8 cellular contexts compared by ENCODE assay signal in genomic region chr15:65054333-65055200, GRCh38. TPM values are rescaled to one million over a fixed set of nuclear protein-coding genes. Genes with fewer than 3 reads are reported as not detected.
DNase-seq lines count a peak whose midpoint lies in the region; ATAC-seq and TF ChIP-seq lines count a peak whose summit lies in the region.

No MANE protein-coding gene starts in this region.

- H3K36me3 Mint-ChIP-seq in activated T-cell treated with anti-CD3 and anti-CD28 coated beads, Interleukin-2, amount 50 U/mL, for 4 hours (ENCODE audit: insufficient read depth), result no peaks in the 10 kb centered on the region
- H3K36me3 Mint-ChIP-seq in neural crest cell (ENCODE audit: low read depth), result no peaks in the 10 kb centered on the region

- H3K4me1 ChIP-seq in OCI-LY1 (ENCODE audit: insufficient read depth, low read length, severe bottlenecking), result peaks cover 5% of the 10 kb centered on the region
- H3K4me1 ChIP-seq in tibial nerve, result peaks cover 0 to 67% (median 47%) of the 10 kb centered on the region in 4 donors

- WGBS in tibial nerve, 2 donors, result 44 to 66% methylated on average over 9 to 20 of the region's 26 CpGs

- H2AFZ ChIP-seq in OCI-LY1 (ENCODE audit: low read length), result no peak overlapping the region

- no peak overlapping the region for H3K4me3 Mint-ChIP-seq in activated T-cell treated with anti-CD3 and anti-CD28 coated beads, Interleukin-2, amount 50 U/mL, for 4 hours
- no peak overlapping the region for H3K4me3 Mint-ChIP-seq in neural crest cell

- H3K9me3 ChIP-seq in OCI-LY1 (ENCODE audit: low read length), result no peaks in the 10 kb centered on the region
- H3K9me3 ChIP-seq in tibial nerve, result no peaks in the 10 kb centered on the region

- H3K4me1 Mint-ChIP-seq in activated T-cell treated with anti-CD3 and anti-CD28 coated beads, Interleukin-2, amount 50 U/mL, for 4 hours (ENCODE audit: low read depth), result peaks cover 12% of the 10 kb centered on the region
- peaks cover 37% of the 10 kb centered on the region for H3K4me1 Mint-ChIP-seq in neural crest cell

- TF ChIP-seq POLR2A in tibial nerve (IDR thresholded peaks at IDR 0.05), result no peak

- TF ChIP-seq EP300 in tibial nerve (IDR thresholded peaks at IDR 0.05), result peak in 1 of 2 donors; percentile 26

- no peaks in the 10 kb centered on the region for H3K9me2 ChIP-seq in OCI-LY1 (ENCODE audit: low read depth, low read length)

- TF ChIP-seq CTCF in OCI-LY1 (IDR thresholded peaks at IDR 0.05; ENCODE audit: low read length) (peak; percentile 91), neural crest cell (conservative IDR thresholded peaks at IDR 0.05) (peak; percentile 91), tibial nerve (IDR thresholded peaks at IDR 0.05) (peak; percentile 80 to 94 (median 89))

- ATAC-seq in HG02798 (IDR thresholded peaks at IDR 0.05; ENCODE audit: poor library complexity, unreplicated experiment) (peak; percentile 61), GM18870 (IDR thresholded peaks at IDR 0.05; ENCODE audit: unreplicated experiment) (no peak)
- ATAC-seq in activated T-cell treated with anti-CD3 and anti-CD28 coated beads, Interleukin-2, amount 50 U/mL, for 4 hours, result peak; percentile 22 to 41

- no peaks in the 10 kb centered on the region for H3K9me3 Mint-ChIP-seq in activated T-cell treated with anti-CD3 and anti-CD28 coated beads, Interleukin-2, amount 50 U/mL, for 4 hours
- H3K9me3 Mint-ChIP-seq in neural crest cell, result no peaks in the 10 kb centered on the region

- H3K36me3 ChIP-seq in OCI-LY1 (ENCODE audit: insufficient read depth, low read length) (no peaks in the 10 kb centered on the region), tibial nerve (peaks cover 0 to 34% (median 0%) of the 10 kb centered on the region in 3 donors)

- peaks cover 2% of the 10 kb centered on the region for H3K27me3 Mint-ChIP-seq in activated T-cell treated with anti-CD3 and anti-CD28 coated beads, Interleukin-2, amount 50 U/mL, for 4 hours (ENCODE audit: low read depth)
- no peaks in the 10 kb centered on the region for H3K27me3 Mint-ChIP-seq in neural crest cell (ENCODE audit: low read depth)

- H3K4me3 ChIP-seq in OCI-LY1 (ENCODE audit: low read depth, low read length, poor library complexity, severe bottlenecking) (no peak overlapping the region), tibial nerve (no peak overlapping the region)

- DNase-seq in Caki2 (ENCODE audit: low read depth) (peak; percentile 69), fibroblast of peridontal ligament (ENCODE audit: extremely low read depth) (peak; percentile 71), neural crest cell (ENCODE audit: low read depth, low spot score) (peak; percentile 85), tibial nerve (ENCODE audit: low spot score in 2 of 2) (peak; percentile 69 to 81)
- peak; percentile 43 for DNase-seq in activated T-cell treated with anti-CD3 and anti-CD28 coated beads, Interleukin-2, amount 50 U/mL, for 4 hours

- no peaks in the 10 kb centered on the region for H3K27me3 ChIP-seq in OCI-LY1 (ENCODE audit: insufficient read depth, low read length)
- no peaks in the 10 kb centered on the region for H3K27me3 ChIP-seq in tibial nerve

- no peaks in the 10 kb centered on the region for H3F3A ChIP-seq in OCI-LY1 (ENCODE audit: insufficient read depth, low read length)

- no peak overlapping the region for H3K27ac Mint-ChIP-seq in neural crest cell (ENCODE audit: unreplicated experiment)

- H3K27ac ChIP-seq in OCI-LY1 (ENCODE audit: low read depth, low read length, poor library complexity, severe bottlenecking) (no peak overlapping the region), tibial nerve (peak overlapping the region in 3 of 4 donors; percentile 54 to 95 (median 94))

- H3K79me2 ChIP-seq in OCI-LY1 (ENCODE audit: insufficient read depth, low read length), result no peaks in the 10 kb centered on the region

- in situ Hi-C loops in Caki2 (cut with HindIII; ENCODE audit: low pct_unique_long_range_greater_than_20kb, low sequenced_read_pairs), result no loop called here

- H3K9ac ChIP-seq in OCI-LY1 (ENCODE audit: low read length), result no peak overlapping the region

- H3K4me2 ChIP-seq in OCI-LY1 (ENCODE audit: low read length), result no peak overlapping the region

- H4K20me1 ChIP-seq in OCI-LY1 (ENCODE audit: insufficient read depth, low read length), result no peaks in the 10 kb centered on the region

RNA-seq across cellular contexts. Expression of gene SLC51B, which starts 9.4 kb away (rescaled TPM):
- not detected in 2 replicates for total RNA-seq in Caki2 (2014; rRNA removed; shearing (Covaris generic); ENCODE audit: low replicate concordance)
- not detected for total RNA-seq in activated T-cell treated with anti-CD3 and anti-CD28 coated beads, Interleukin-2, amount 50 U/mL, for 4 hours
- total RNA-seq in neural crest cell (not detected in 2 replicates), tibial nerve (1 to 10 TPM in 1 of 4 donors, not detected in 3; 2.7 TPM)

RNA-seq across cellular contexts. Expression of gene RASL12, which starts 13.2 kb away (rescaled TPM):
- not detected in 2 replicates for total RNA-seq in Caki2 (2014; rRNA removed; shearing (Covaris generic); ENCODE audit: low replicate concordance)
- total RNA-seq in activated T-cell treated with anti-CD3 and anti-CD28 coated beads, Interleukin-2, amount 50 U/mL, for 4 hours, result not detected
- total RNA-seq in neural crest cell, result 1.5 and 1.8 TPM in 2 replicates
- total RNA-seq in tibial nerve, result 10 to 100 TPM; 41.4 to 83.5 (median 78.7) TPM

RNA-seq across cellular contexts. Expression of gene KBTBD13, which starts 22.0 kb away (rescaled TPM):
- total RNA-seq in Caki2 (2014; rRNA removed; shearing (Covaris generic); ENCODE audit: low replicate concordance), result not detected in 2 replicates
- not detected for total RNA-seq in activated T-cell treated with anti-CD3 and anti-CD28 coated beads, Interleukin-2, amount 50 U/mL, for 4 hours
- not detected in 2 replicates for total RNA-seq in neural crest cell
- total RNA-seq in tibial nerve, result not detected

RNA-seq across cellular contexts. Expression of gene MTFMT, which starts 25.1 kb away (rescaled TPM):
- 23.6 and 28.2 TPM in 2 replicates for total RNA-seq in Caki2 (2014; rRNA removed; shearing (Covaris generic); ENCODE audit: low replicate concordance)
- total RNA-seq in activated T-cell treated with anti-CD3 and anti-CD28 coated beads, Interleukin-2, amount 50 U/mL, for 4 hours, result 10 to 100 TPM; 12.6 to 25.2 (median 16.4) TPM
- 18.8 and 20.5 TPM in 2 replicates for total RNA-seq in neural crest cell
- total RNA-seq in tibial nerve, result 10 to 100 TPM; 36.8 to 45.7 (median 41.2) TPM

Comparison
In these comparisons a context has a peak if more than half of its experiments do, and no peak if none do; other contexts are left out.
1. RNA of gene RASL12, which starts 13.2 kb away (total RNA-seq): 41.4 to 83.5 TPM in tibial nerve; 1.5 to 1.8 TPM in neural crest cell, not detected in Caki2 and not detected in activated T-cell treated with anti-CD3 and anti-CD28 coated beads, Interleukin-2, amount 50 U/mL, for 4 hours; every median in the first group is over 10 times any median in the second.
2. Peak in every context shown above with its lines, with median percentiles within 50 percentile points of each other: DNase-seq and CTCF ChIP-seq.